Comparison of ENCODE assay signal across 19 cellular contexts in the genomic region with DNA sequence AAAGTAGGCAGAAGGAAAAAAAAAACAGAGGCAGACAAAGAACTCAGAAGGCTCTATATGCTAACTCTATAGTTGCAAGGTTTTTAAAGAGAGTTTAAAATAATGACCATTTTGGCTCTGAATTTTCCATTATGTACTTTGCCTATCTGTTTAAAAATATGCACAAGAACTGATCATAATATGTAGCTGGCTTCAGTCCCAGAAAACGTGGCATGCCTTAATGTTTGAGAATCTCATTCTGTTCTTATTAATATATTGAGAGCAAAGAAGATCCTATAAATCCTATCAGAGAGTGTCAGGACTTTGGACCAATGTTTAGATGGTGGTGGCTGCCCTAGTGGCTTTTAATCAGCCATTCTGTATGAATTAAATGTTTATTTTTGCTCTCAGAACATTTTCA.
DNase-seq lines count a peak whose midpoint lies in the region; TF ChIP-seq lines count a peak whose summit lies in the region.
"Had no signal": no experiment of that assay in that cellular context is flagged by ENCODE, and none has a peak within 500 bp of the region (broad histone marks: within the 10 kb centered on the region; RNA-seq: fewer than 3 reads in every experiment).

No MANE protein-coding gene starts in this region.

- H2AFZ ChIP-seq in MM.1S (ENCODE audit: low read length): no peak overlapping the region
- H2AFZ ChIP-seq: GM23338 had no signal

- no peak overlapping the region for H3K4me3 ChIP-seq in adipocyte (ENCODE audit: low read length)
- no peak overlapping the region for H3K4me3 ChIP-seq in choroid plexus epithelial cell (ENCODE audit: low read depth, low read length)
- H3K4me3 ChIP-seq in MM.1S (ENCODE audit: low read length): no peak overlapping the region
- no peak overlapping the region for H3K4me3 ChIP-seq in tibial nerve
- H3K4me3 ChIP-seq: GM23338 had no signal

- TF ChIP-seq CTCF in choroid plexus epithelial cell (conservative IDR thresholded peaks at IDR 0.05; ENCODE audit: low read depth, low read length) (no peak), MM.1S (IDR thresholded peaks at IDR 0.05; ENCODE audit: low read length) (no peak), tibial nerve (IDR thresholded peaks at IDR 0.05) (no peak)

- DNase-seq in EH (ENCODE audit: low read depth) (peak; percentile 21), adipocyte (ENCODE audit: low read depth) (peak; percentile 60), choroid plexus epithelial cell (ENCODE audit: low read depth) (peak; percentile 59), left kidney (ENCODE audit: low read depth, low spot score) (peak; percentile 15), SHP77 treated with DMSO at 0.1 percent for 48 hours (lab: John Stamatoyannopoulos, UW) (no peak), NCI-H2171 treated with DMSO at 0.1 percent for 48 hours (lab: John Stamatoyannopoulos, UW) (no peak), MM.1S (no peak), tibial nerve (ENCODE audit: low spot score in 2 of 2) (no peak)
- DNase-seq: BE2C; CD4-positive, CD25-positive, alpha-beta regulatory T cell; Kasumi-1; NCI-H1694 treated with DMSO at 0.1 percent for 48 hours; NCI-H2107; NCI-H2227 treated with DMSO at 0.1 percent for 48 hours; NCI-H524; NCI-H82; OCI-M1; SHP77 had no signal

- TF ChIP-seq EP300 in tibial nerve (IDR thresholded peaks at IDR 0.05): no peak

- H3K9me3 ChIP-seq in adipocyte (ENCODE audit: control insufficient read depth, low read length): no peaks in the 10 kb centered on the region
- no peaks in the 10 kb centered on the region for H3K9me3 ChIP-seq in MM.1S (replicated peaks; ENCODE audit: insufficient read depth, low read length)
- H3K9me3 ChIP-seq in tibial nerve: no peaks in the 10 kb centered on the region
- H3K9me3 ChIP-seq: BE2C had no signal

- no peaks in the 10 kb centered on the region for H3K79me2 ChIP-seq in MM.1S (ENCODE audit: low read length)

- peaks cover 7% of the 10 kb centered on the region for H3K4me1 ChIP-seq in adipocyte (ENCODE audit: control insufficient read depth, insufficient read depth, low read length)
- H3K4me1 ChIP-seq in MM.1S (ENCODE audit: low read length): no peaks in the 10 kb centered on the region
- H3K4me1 ChIP-seq in tibial nerve: peaks cover 0 to 5% (median 0%) of the 10 kb centered on the region in 4 donors
- H3K4me1 ChIP-seq: BE2C had no signal

- H3K9me2 ChIP-seq in MM.1S (replicated peaks; ENCODE audit: insufficient read depth, low read length): no peaks in the 10 kb centered on the region

- no peak for TF ChIP-seq POLR2A in tibial nerve (IDR thresholded peaks at IDR 0.05)

- H3K27me3 ChIP-seq in adipocyte (replicated peaks; ENCODE audit: control insufficient read depth, insufficient read depth, low read length) (no peaks in the 10 kb centered on the region), MM.1S (replicated peaks; ENCODE audit: insufficient read depth, low read length) (no peaks in the 10 kb centered on the region), tibial nerve (no peaks in the 10 kb centered on the region)
- H3K27me3 ChIP-seq: BE2C had no signal

- H3F3A ChIP-seq in MM.1S (ENCODE audit: insufficient read depth, low read length): no peaks in the 10 kb centered on the region

- no peak overlapping the region for H3K27ac ChIP-seq in MM.1S (ENCODE audit: low read length)
- no peak overlapping the region for H3K27ac ChIP-seq in tibial nerve

- H3K4me2 ChIP-seq in MM.1S (ENCODE audit: low read depth, low read length): no peak overlapping the region
- H3K4me2 ChIP-seq: GM23338 had no signal

- H3K36me3 ChIP-seq in adipocyte (ENCODE audit: control insufficient read depth, insufficient read depth, low read length, severe bottlenecking) (no peaks in the 10 kb centered on the region), MM.1S (replicated peaks; ENCODE audit: insufficient read depth, low read length) (no peaks in the 10 kb centered on the region), tibial nerve (no peaks in the 10 kb centered on the region)
- H3K36me3 ChIP-seq: BE2C had no signal

- no peaks in the 10 kb centered on the region for H4K20me1 ChIP-seq in MM.1S (ENCODE audit: insufficient read depth, low read length)

- WGBS in tibial nerve, 2 donors: 4 to 5% methylated on average over 1 of the region's 1 CpG

- H3K9ac ChIP-seq in adipocyte (ENCODE audit: low read length) (no peak overlapping the region), MM.1S (ENCODE audit: low read length) (no peak overlapping the region)

Comparison
In these comparisons a context has a peak if more than half of its experiments do, and no peak if none do; other contexts are left out.
1. DNase-seq: peak in EH (single experiment), adipocyte (single experiment), choroid plexus epithelial cell (single experiment) and left kidney (single experiment); none in SHP77 treated with DMSO at 0.1 percent for 48 hours (single experiment), NCI-H2171 treated with DMSO at 0.1 percent for 48 hours (single experiment), MM.1S (single experiment) and tibial nerve (0 of 2).